In the genomic region with DNA sequence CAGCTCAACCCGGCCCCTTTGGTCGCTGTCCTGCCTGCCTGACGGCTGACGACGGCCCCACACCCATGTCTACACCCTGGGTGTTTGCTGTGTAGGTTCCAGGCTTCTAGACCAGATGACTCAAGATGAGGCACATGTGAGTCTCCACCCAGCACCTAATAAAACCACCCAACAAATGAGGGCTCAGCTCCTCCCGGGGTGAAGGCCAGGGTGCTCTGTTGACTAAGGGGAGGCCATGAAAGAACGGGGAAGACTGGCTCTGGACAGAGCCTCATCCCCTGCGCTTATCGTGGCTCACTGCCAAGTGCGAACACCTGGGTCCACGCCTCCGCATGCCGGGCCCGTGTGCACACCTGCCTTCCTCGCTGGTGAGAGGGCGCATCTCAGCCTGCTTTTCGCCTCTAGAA, we compare ENCODE assay signal across 1 cellular context.
TF ChIP-seq lines count a peak whose summit lies in the region.

No MANE protein-coding gene starts in this region.

TF ChIP-seq in HepG2, 621 proteins besides CTCF, POLR2A, EP300 and RAD21:
- no peak for TF ChIP-seq TOPORS (CRISPR knock-in tag; IDR thresholded peaks at IDR 0.05)
- no peak for TF ChIP-seq ZNF75D (CRISPR knock-in tag; IDR thresholded peaks at IDR 0.05; ENCODE audit: borderline replicate concordance)
- TF ChIP-seq, protein P1, sequence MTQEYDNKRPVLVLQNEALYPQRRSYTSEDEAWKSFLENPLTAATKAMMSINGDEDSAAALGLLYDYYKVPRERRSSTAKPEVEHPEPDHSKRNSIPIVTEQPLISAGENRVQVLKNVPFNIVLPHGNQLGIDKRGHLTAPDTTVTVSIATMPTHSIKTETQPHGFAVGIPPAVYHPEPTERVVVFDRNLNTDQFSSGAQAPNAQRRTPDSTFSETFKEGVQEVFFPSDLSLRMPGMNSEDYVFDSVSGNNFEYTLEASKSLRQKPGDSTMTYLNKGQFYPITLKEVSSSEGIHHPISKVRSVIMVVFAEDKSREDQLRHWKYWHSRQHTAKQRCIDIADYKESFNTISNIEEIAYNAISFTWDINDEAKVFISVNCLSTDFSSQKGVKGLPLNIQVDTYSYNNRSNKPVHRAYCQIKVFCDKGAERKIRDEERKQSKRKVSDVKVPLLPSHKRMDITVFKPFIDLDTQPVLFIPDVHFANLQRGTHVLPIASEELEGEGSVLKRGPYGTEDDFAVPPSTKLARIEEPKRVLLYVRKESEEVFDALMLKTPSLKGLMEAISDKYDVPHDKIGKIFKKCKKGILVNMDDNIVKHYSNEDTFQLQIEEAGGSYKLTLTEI (CRISPR knock-in tag; conservative IDR thresholded peaks at IDR 0.05), result no peak
- TF ChIP-seq, protein P2, sequence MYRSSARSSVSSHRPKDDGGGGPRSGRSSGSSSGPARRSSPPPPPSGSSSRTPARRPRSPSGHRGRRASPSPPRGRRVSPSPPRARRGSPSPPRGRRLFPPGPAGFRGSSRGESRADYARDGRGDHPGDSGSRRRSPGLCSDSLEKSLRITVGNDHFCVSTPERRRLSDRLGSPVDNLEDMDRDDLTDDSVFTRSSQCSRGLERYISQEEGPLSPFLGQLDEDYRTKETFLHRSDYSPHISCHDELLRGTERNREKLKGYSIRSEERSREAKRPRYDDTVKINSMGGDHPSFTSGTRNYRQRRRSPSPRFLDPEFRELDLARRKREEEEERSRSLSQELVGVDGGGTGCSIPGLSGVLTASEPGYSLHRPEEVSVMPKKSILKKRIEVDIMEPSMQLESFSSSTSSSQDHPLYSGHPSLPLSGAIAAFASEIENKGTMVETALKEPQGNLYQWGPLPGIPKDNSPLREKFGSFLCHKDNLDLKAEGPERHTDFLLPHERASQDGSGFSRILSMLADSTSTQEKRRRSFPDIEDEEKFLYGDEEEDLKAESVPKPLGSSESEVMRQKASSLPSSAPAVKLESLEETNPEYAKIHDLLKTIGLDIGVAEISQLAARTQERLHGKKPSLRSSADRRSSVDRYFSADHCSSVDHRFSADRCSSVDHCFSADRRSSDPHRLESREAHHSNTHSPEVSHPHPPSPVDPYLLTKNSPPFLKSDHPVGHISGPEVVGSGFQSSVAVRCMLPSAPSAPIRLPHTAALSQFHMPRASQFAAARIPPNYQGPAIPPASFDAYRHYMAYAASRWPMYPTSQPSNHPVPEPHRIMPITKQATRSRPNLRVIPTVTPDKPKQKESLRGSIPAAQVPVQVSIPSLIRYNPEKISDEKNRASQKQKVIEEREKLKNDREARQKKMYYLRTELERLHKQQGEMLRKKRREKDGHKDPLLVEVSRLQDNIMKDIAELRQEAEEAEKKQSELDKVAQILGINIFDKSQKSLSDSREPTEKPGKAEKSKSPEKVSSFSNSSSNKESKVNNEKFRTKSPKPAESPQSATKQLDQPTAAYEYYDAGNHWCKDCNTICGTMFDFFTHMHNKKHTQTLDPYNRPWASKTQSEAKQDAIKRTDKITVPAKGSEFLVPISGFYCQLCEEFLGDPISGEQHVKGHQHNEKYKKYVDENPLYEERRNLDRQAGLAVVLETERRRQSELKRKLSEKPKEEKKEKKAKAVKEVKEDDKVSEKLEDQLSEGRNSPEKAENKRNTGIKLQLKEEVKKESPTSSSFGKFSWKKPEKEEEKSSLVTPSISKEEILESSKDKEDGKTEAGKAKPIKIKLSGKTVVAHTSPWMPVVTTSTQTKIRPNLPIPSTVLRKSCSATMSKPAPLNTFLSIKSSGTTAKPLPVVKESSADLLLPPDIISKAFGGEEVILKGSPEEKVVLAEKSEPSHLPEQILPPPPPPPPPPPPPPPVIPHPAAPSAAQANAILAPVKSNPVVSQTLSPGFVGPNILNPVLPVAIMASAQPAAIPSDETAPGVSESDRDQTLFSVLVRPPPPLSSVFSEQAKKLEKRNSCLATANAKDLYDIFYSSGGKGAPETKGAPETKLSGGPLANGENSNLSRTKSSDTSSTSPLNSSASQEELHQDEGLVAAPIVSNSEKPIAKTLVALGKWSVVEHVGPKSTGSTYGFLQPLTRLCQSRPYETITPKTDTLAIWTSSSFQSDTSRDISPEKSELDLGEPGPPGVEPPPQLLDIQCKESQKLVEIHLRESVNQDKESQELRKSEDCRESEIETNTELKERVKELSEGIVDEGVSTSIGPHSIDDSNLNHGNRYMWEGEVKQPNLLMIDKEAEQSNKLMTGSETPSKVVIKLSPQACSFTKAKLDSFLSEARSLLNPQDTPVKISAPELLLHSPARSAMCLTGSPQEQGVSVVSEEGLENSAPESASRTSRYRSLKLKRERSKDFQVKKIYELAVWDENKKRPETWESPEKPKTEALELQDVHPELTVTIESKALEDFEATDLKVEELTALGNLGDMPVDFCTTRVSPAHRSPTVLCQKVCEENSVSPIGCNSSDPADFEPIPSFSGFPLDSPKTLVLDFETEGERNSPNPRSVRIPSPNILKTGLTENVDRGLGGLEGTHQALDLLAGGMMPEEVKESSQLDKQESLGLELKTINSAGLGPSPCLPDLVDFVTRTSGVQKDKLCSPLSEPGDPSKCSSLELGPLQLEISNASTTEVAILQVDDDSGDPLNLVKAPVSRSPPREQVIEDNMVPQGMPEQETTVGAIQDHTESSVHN (CRISPR knock-in tag; IDR thresholded peaks at IDR 0.05), result no peak
